Comparison of ENCODE assay signal across 6 cellular contexts in the genomic region with DNA sequence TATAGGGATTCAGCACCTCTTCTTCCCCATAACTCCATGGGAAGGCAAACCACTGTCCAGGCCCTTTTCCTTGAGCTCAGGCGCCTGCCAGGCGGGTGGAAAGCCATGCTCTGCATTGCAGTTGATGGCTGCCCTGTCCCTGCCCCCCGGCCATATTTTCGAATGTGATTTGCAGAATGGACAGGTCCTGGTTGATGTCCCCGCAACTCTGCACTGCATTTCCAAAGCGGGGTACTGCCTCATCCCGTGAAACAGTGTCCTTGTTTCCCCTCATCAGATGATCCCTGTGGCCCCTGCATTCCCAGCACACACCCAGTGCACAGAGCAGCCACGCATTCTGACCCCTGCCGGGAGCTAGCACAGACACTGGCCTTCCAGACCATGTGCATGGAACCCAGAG.
"Had no signal": no experiment of that assay in that cellular context is flagged by ENCODE, and none has a peak within 500 bp of the region (broad histone marks: within the 10 kb centered on the region; RNA-seq: fewer than 3 reads in every experiment).

No MANE protein-coding gene starts in this region.

- H3K4me3 ChIP-seq: GM23248, K562 had no signal

- H3K9ac ChIP-seq: GM23248 had no signal

- H3K27ac ChIP-seq: GM23248 had no signal

- H2AFZ ChIP-seq: GM23248 had no signal

- ATAC-seq: K562 had no signal

- DNase-seq: GM23248, GOT3, H7, HCEC 1CT, IMR-90 had no signal
